ENCODE assay signal across 17 cellular contexts in genomic region chr6:45589367-45589766, GRCh38.
DNase-seq lines count a peak whose midpoint lies in the region; TF ChIP-seq lines count a peak whose summit lies in the region.
"Had no signal": no experiment of that assay in that cellular context is flagged by ENCODE, and none has a peak within 500 bp of the region (broad histone marks: within the 10 kb centered on the region; RNA-seq: fewer than 3 reads in every experiment).

No MANE protein-coding gene starts in this region.

- CTCF ChIA-PET in activated naive CD4-positive, alpha-beta T cell treated with anti-CD3 and anti-CD28 coated beads, Interleukin-2, amount 10 ng/mL, durations not matched to agents 7 days and 5 days (lab: Charles Lee): no interaction called here

- DNase-seq in activated naive CD4-positive, alpha-beta T cell treated with anti-CD3 and anti-CD28 coated beads, Interleukin-2, amount 10 ng/mL, durations not matched to agents 7 days and 5 days: no peak
- DNase-seq in activated naive CD4-positive, alpha-beta T cell treated with Interleukin-2 at 50 U/mL for 16 hours: no peak
- DNase-seq in SJSA1 (ENCODE audit: low read depth in 1 of 2, low spot score in 2 of 2) (peak in 1 of 2 experiments; percentile 54), epithelial cell of esophagus (ENCODE audit: low read depth) (peak; percentile 62), caudate nucleus (lab: John Stamatoyannopoulos, UW) (no peak), NCI-H2227 (lab: John Stamatoyannopoulos, UW; ENCODE audit: unreplicated experiment) (no peak)
- no peak for DNase-seq in activated CD8-positive, alpha-beta memory T cell treated with anti-CD3 and anti-CD28 coated beads for 24 hours
- DNase-seq: activated CD4-positive, alpha-beta T cell treated with anti-CD3 and anti-CD28 coated beads, Interleukin-2, amount 50 U/mL, for 1 hour; amniotic stem cell; NCI-H1694 treated with DMSO at 0.1 percent for 48 hours; NCI-H345; Peyer's patch; retina had no signal

- peaks cover 27% of the 10 kb centered on the region for H3K36me3 Mint-ChIP-seq in activated naive CD4-positive, alpha-beta T cell treated with anti-CD3 and anti-CD28 coated beads, Interleukin-2, amount 10 ng/mL, durations not matched to agents 7 days and 5 days

- peaks cover 87% of the 10 kb centered on the region for H3K4me1 Mint-ChIP-seq in activated naive CD4-positive, alpha-beta T cell treated with anti-CD3 and anti-CD28 coated beads, Interleukin-2, amount 10 ng/mL, durations not matched to agents 7 days and 5 days

- H3K27ac Mint-ChIP-seq in activated naive CD4-positive, alpha-beta T cell treated with anti-CD3 and anti-CD28 coated beads, Interleukin-2, amount 10 ng/mL, durations not matched to agents 7 days and 5 days: peak overlapping the region; percentile 50

- H3K9ac ChIP-seq in skeletal muscle satellite cell (ENCODE audit: low read depth, low read length): peak overlapping the region; percentile 17

- H3K27ac ChIP-seq in SJSA1 (peak overlapping the region; percentile 67), caudate nucleus (ENCODE audit: low read depth, low read length) (no peak overlapping the region)
- H3K27ac ChIP-seq: HL-60, neutrophil, Peyer's patch had no signal

- TF ChIP-seq CTCF in epithelial cell of esophagus (IDR thresholded peaks at IDR 0.05; ENCODE audit: insufficient read depth, low read depth, low read length, missing control alignments): no peak

- H3K9me3 ChIP-seq in SJSA1 (replicated peaks) (no peaks in the 10 kb centered on the region), skeletal muscle satellite cell (replicated peaks; ENCODE audit: low read length) (no peaks in the 10 kb centered on the region)
- H3K9me3 ChIP-seq: neutrophil, Peyer's patch had no signal

- H3K4me3 Mint-ChIP-seq in activated naive CD4-positive, alpha-beta T cell treated with anti-CD3 and anti-CD28 coated beads, Interleukin-2, amount 10 ng/mL, durations not matched to agents 7 days and 5 days: no peak overlapping the region

- H3K4me2 ChIP-seq in skeletal muscle satellite cell (ENCODE audit: low read length): no peak overlapping the region

- no peaks in the 10 kb centered on the region for H3K9me3 Mint-ChIP-seq in activated naive CD4-positive, alpha-beta T cell treated with anti-CD3 and anti-CD28 coated beads, Interleukin-2, amount 10 ng/mL, durations not matched to agents 7 days and 5 days
- H3K9me3 Mint-ChIP-seq: IgD-negative memory B cell had no signal

- H3K36me3 ChIP-seq in SJSA1: no peaks in the 10 kb centered on the region
- H3K36me3 ChIP-seq in skeletal muscle satellite cell (ENCODE audit: insufficient read depth, low read length): no peaks in the 10 kb centered on the region
- H3K36me3 ChIP-seq: neutrophil, Peyer's patch had no signal

- H3K4me1 ChIP-seq in SJSA1 (replicated peaks) (peaks cover 54% of the 10 kb centered on the region), skeletal muscle satellite cell (ENCODE audit: control insufficient read depth, insufficient read depth, low read length) (peaks cover 35% of the 10 kb centered on the region)

- H3K27me3 ChIP-seq in SJSA1 (replicated peaks) (no peaks in the 10 kb centered on the region), skeletal muscle satellite cell (ENCODE audit: control insufficient read depth, insufficient read depth, low read length) (no peaks in the 10 kb centered on the region)
- H3K27me3 ChIP-seq: neutrophil, Peyer's patch had no signal

- H3K4me3 ChIP-seq in SJSA1 (no peak overlapping the region), epithelial cell of esophagus (ENCODE audit: low read length) (no peak overlapping the region), skeletal muscle satellite cell (ENCODE audit: low read length) (no peak overlapping the region)
- H3K4me3 ChIP-seq: Peyer's patch had no signal

- peaks cover 6% of the 10 kb centered on the region for H3K27me3 Mint-ChIP-seq in activated naive CD4-positive, alpha-beta T cell treated with anti-CD3 and anti-CD28 coated beads, Interleukin-2, amount 10 ng/mL, durations not matched to agents 7 days and 5 days
